2 cellular contexts compared by ENCODE assay signal in genomic region chr4:1661695-1662094, GRCh38.
TF ChIP-seq lines count a peak whose summit lies in the region.

No MANE protein-coding gene starts in this region.

TF ChIP-seq in H1, 55 proteins besides CTCF, POLR2A, EP300 and RAD21:
- no peak for TF ChIP-seq TAF7 (optimal IDR thresholded peaks at IDR 0.05; ENCODE audit: borderline replicate concordance, low read depth, low read length)
- TF ChIP-seq ZNF274 (IDR thresholded peaks at IDR 0.05; ENCODE audit: borderline replicate concordance, extremely low read depth, low read length), result no peak
- no peak for TF ChIP-seq CTBP2 (IDR thresholded peaks at IDR 0.05; ENCODE audit: borderline replicate concordance, insufficient read depth, insufficient read length, low read length)
- no peak for TF ChIP-seq TAF1 (IDR thresholded peaks at IDR 0.05; ENCODE audit: low read depth, low read length)
- TF ChIP-seq SIX5 (IDR thresholded peaks at IDR 0.05; ENCODE audit: low read depth, low read length), result no peak
- no peak for TF ChIP-seq KDM5A (IDR thresholded peaks at IDR 0.05; ENCODE audit: low read length)
- TF ChIP-seq CHD2 (IDR thresholded peaks at IDR 0.05; ENCODE audit: low read length), result no peak
- no peak for TF ChIP-seq TCF12 (IDR thresholded peaks at IDR 0.05; ENCODE audit: low read depth, low read length)
- no peak for TF ChIP-seq FOSL1 (IDR thresholded peaks at IDR 0.05; ENCODE audit: insufficient read depth, low read depth, low read length)

TF ChIP-seq in WTC11, 78 proteins besides CTCF, POLR2A, EP300 and RAD21:
- no peak for TF ChIP-seq TEAD1 (CRISPR knock-in tag; IDR thresholded peaks at IDR 0.05)
- TF ChIP-seq, protein P1, sequence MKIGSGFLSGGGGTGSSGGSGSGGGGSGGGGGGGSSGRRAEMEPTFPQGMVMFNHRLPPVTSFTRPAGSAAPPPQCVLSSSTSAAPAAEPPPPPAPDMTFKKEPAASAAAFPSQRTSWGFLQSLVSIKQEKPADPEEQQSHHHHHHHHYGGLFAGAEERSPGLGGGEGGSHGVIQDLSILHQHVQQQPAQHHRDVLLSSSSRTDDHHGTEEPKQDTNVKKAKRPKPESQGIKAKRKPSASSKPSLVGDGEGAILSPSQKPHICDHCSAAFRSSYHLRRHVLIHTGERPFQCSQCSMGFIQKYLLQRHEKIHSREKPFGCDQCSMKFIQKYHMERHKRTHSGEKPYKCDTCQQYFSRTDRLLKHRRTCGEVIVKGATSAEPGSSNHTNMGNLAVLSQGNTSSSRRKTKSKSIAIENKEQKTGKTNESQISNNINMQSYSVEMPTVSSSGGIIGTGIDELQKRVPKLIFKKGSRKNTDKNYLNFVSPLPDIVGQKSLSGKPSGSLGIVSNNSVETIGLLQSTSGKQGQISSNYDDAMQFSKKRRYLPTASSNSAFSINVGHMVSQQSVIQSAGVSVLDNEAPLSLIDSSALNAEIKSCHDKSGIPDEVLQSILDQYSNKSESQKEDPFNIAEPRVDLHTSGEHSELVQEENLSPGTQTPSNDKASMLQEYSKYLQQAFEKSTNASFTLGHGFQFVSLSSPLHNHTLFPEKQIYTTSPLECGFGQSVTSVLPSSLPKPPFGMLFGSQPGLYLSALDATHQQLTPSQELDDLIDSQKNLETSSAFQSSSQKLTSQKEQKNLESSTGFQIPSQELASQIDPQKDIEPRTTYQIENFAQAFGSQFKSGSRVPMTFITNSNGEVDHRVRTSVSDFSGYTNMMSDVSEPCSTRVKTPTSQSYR (CRISPR knock-in tag; IDR thresholded peaks at IDR 0.05), result no peak
- TF ChIP-seq USF2 (CRISPR knock-in tag; IDR thresholded peaks at IDR 0.05), result no peak
- TF ChIP-seq, protein P2, sequence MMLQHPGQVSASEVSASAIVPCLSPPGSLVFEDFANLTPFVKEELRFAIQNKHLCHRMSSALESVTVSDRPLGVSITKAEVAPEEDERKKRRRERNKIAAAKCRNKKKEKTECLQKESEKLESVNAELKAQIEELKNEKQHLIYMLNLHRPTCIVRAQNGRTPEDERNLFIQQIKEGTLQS (CRISPR knock-in tag; conservative IDR thresholded peaks at IDR 0.05), result no peak
- no peak for TF ChIP-seq ZNF532 (CRISPR knock-in tag; IDR thresholded peaks at IDR 0.05; ENCODE audit: borderline replicate concordance)
- TF ChIP-seq, protein P3, sequence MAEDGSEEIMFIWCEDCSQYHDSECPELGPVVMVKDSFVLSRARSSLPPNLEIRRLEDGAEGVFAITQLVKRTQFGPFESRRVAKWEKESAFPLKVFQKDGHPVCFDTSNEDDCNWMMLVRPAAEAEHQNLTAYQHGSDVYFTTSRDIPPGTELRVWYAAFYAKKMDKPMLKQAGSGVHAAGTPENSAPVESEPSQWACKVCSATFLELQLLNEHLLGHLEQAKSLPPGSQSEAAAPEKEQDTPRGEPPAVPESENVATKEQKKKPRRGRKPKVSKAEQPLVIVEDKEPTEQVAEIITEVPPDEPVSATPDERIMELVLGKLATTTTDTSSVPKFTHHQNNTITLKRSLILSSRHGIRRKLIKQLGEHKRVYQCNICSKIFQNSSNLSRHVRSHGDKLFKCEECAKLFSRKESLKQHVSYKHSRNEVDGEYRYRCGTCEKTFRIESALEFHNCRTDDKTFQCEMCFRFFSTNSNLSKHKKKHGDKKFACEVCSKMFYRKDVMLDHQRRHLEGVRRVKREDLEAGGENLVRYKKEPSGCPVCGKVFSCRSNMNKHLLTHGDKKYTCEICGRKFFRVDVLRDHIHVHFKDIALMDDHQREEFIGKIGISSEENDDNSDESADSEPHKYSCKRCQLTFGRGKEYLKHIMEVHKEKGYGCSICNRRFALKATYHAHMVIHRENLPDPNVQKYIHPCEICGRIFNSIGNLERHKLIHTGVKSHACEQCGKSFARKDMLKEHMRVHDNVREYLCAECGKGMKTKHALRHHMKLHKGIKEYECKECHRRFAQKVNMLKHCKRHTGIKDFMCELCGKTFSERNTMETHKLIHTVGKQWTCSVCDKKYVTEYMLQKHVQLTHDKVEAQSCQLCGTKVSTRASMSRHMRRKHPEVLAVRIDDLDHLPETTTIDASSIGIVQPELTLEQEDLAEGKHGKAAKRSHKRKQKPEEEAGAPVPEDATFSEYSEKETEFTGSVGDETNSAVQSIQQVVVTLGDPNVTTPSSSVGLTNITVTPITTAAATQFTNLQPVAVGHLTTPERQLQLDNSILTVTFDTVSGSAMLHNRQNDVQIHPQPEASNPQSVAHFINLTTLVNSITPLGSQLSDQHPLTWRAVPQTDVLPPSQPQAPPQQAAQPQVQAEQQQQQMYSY (CRISPR knock-in tag; IDR thresholded peaks at IDR 0.05), result no peak
- TF ChIP-seq, protein P4, sequence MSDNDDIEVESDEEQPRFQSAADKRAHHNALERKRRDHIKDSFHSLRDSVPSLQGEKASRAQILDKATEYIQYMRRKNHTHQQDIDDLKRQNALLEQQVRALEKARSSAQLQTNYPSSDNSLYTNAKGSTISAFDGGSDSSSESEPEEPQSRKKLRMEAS (CRISPR knock-in tag; IDR thresholded peaks at IDR 0.05), result no peak
- TF ChIP-seq FOXJ3 (CRISPR knock-in tag; IDR thresholded peaks at IDR 0.05; ENCODE audit: borderline replicate concordance), result no peak
- no peak for TF ChIP-seq TP53 (CRISPR knock-in tag; IDR thresholded peaks at IDR 0.05)
- TF ChIP-seq, protein P5, sequence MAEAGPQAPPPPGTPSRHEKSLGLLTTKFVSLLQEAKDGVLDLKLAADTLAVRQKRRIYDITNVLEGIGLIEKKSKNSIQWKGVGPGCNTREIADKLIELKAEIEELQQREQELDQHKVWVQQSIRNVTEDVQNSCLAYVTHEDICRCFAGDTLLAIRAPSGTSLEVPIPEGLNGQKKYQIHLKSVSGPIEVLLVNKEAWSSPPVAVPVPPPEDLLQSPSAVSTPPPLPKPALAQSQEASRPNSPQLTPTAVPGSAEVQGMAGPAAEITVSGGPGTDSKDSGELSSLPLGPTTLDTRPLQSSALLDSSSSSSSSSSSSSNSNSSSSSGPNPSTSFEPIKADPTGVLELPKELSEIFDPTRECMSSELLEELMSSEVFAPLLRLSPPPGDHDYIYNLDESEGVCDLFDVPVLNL (CRISPR knock-in tag; IDR thresholded peaks at IDR 0.05; ENCODE audit: borderline replicate concordance, low read depth), result no peak
- no peak for TF ChIP-seq NFYB (CRISPR knock-in tag; conservative IDR thresholded peaks at IDR 0.05; ENCODE audit: low read depth)
TF ChIP-seq in WTC11: peak in this region for 0.
